Comparison of ENCODE assay signal across 1 cellular context in genomic region chr2:238203973-238204683, GRCh38.
A peak's percentile ranks its signal among the peaks of the same experiment; 100 is the strongest.
TF ChIP-seq lines count a peak whose summit lies in the region.

No MANE protein-coding gene starts in this region.

TF ChIP-seq in HepG2, 621 proteins besides CTCF, POLR2A, EP300 and RAD21 (continued from another document and continues in another):
- TF ChIP-seq, protein P1, sequence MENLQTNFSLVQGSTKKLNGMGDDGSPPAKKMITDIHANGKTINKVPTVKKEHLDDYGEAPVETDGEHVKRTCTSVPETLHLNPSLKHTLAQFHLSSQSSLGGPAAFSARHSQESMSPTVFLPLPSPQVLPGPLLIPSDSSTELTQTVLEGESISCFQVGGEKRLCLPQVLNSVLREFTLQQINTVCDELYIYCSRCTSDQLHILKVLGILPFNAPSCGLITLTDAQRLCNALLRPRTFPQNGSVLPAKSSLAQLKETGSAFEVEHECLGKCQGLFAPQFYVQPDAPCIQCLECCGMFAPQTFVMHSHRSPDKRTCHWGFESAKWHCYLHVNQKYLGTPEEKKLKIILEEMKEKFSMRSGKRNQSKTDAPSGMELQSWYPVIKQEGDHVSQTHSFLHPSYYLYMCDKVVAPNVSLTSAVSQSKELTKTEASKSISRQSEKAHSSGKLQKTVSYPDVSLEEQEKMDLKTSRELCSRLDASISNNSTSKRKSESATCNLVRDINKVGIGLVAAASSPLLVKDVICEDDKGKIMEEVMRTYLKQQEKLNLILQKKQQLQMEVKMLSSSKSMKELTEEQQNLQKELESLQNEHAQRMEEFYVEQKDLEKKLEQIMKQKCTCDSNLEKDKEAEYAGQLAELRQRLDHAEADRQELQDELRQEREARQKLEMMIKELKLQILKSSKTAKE (CRISPR knock-in tag; IDR thresholded peaks at IDR 0.05; ENCODE audit: borderline replicate concordance), result no peak
- TF ChIP-seq ZNF879 (CRISPR knock-in tag; IDR thresholded peaks at IDR 0.05) (0 out of 2 replicates have a peak, but pooled peaks have one; percentile 32), ZNF264 (CRISPR knock-in tag; IDR thresholded peaks at IDR 0.05) (no peak), TGIF2 (CRISPR knock-in tag; IDR thresholded peaks at IDR 0.05) (no peak), POLR2AphosphoS5 (IDR thresholded peaks at IDR 0.05; ENCODE audit: low read depth, low read length) (no peak), ZSCAN20 (CRISPR knock-in tag; IDR thresholded peaks at IDR 0.05; ENCODE audit: borderline replicate concordance) (no peak), ZFP36L1 (CRISPR knock-in tag; IDR thresholded peaks at IDR 0.05) (peak; percentile 78; the same call in 1 of the 2 replicates), PRDM10 (CRISPR knock-in tag; IDR thresholded peaks at IDR 0.05; ENCODE audit: low read depth) (no peak), ZBTB26 (CRISPR knock-in tag; IDR thresholded peaks at IDR 0.05; ENCODE audit: borderline replicate concordance) (peak; percentile 72; the same call in 1 of the 2 replicates), ZHX2 (IDR thresholded peaks at IDR 0.05; ENCODE audit: low read depth) (no peak), ZHX2 (CRISPR knock-in tag; IDR thresholded peaks at IDR 0.05; ENCODE audit: borderline replicate concordance) (no peak), SMARCC2 (IDR thresholded peaks at IDR 0.05) (no peak), ZNF354B (CRISPR knock-in tag; IDR thresholded peaks at IDR 0.05) (0 out of 2 replicates have a peak, but pooled peaks have one; percentile 24), ZGPAT (CRISPR knock-in tag; IDR thresholded peaks at IDR 0.05) (no peak), IKZF4 (CRISPR knock-in tag; IDR thresholded peaks at IDR 0.05; ENCODE audit: borderline replicate concordance, low read depth, not compliant biosample characterization) (no peak), ZNF546 (CRISPR knock-in tag; conservative IDR thresholded peaks at IDR 0.05) (no peak), E2F2 (CRISPR knock-in tag; IDR thresholded peaks at IDR 0.05; ENCODE audit: borderline replicate concordance) (no peak), NFE2L2 (IDR thresholded peaks at IDR 0.05; ENCODE audit: low read length) (no peak), HDAC2 (CRISPR knock-in tag; IDR thresholded peaks at IDR 0.05) (no peak)
- TF ChIP-seq, protein P2, sequence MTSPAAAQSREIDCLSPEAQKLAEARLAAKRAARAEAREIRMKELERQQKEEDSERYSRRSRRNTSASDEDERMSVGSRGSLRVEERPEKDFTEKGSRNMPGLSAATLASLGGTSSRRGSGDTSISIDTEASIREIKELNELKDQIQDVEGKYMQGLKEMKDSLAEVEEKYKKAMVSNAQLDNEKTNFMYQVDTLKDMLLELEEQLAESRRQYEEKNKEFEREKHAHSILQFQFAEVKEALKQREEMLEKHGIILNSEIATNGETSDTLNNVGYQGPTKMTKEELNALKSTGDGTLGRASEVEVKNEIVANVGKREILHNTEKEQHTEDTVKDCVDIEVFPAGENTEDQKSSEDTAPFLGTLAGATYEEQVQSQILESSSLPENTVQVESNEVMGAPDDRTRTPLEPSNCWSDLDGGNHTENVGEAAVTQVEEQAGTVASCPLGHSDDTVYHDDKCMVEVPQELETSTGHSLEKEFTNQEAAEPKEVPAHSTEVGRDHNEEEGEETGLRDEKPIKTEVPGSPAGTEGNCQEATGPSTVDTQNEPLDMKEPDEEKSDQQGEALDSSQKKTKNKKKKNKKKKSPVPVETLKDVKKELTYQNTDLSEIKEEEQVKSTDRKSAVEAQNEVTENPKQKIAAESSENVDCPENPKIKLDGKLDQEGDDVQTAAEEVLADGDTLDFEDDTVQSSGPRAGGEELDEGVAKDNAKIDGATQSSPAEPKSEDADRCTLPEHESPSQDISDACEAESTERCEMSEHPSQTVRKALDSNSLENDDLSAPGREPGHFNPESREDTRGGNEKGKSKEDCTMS (CRISPR knock-in tag; conservative IDR thresholded peaks at IDR 0.05), result no peak
- TF ChIP-seq, protein P3, sequence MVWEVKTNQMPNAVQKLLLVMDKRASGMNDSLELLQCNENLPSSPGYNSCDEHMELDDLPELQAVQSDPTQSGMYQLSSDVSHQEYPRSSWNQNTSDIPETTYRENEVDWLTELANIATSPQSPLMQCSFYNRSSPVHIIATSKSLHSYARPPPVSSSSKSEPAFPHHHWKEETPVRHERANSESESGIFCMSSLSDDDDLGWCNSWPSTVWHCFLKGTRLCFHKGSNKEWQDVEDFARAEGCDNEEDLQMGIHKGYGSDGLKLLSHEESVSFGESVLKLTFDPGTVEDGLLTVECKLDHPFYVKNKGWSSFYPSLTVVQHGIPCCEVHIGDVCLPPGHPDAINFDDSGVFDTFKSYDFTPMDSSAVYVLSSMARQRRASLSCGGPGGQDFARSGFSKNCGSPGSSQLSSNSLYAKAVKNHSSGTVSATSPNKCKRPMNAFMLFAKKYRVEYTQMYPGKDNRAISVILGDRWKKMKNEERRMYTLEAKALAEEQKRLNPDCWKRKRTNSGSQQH (CRISPR knock-in tag; IDR thresholded peaks at IDR 0.05; ENCODE audit: low read depth), result no peak
- TF ChIP-seq, protein P4, sequence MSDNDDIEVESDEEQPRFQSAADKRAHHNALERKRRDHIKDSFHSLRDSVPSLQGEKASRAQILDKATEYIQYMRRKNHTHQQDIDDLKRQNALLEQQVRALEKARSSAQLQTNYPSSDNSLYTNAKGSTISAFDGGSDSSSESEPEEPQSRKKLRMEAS (IDR thresholded peaks at IDR 0.05), result no peak
- TF ChIP-seq, protein P5, sequence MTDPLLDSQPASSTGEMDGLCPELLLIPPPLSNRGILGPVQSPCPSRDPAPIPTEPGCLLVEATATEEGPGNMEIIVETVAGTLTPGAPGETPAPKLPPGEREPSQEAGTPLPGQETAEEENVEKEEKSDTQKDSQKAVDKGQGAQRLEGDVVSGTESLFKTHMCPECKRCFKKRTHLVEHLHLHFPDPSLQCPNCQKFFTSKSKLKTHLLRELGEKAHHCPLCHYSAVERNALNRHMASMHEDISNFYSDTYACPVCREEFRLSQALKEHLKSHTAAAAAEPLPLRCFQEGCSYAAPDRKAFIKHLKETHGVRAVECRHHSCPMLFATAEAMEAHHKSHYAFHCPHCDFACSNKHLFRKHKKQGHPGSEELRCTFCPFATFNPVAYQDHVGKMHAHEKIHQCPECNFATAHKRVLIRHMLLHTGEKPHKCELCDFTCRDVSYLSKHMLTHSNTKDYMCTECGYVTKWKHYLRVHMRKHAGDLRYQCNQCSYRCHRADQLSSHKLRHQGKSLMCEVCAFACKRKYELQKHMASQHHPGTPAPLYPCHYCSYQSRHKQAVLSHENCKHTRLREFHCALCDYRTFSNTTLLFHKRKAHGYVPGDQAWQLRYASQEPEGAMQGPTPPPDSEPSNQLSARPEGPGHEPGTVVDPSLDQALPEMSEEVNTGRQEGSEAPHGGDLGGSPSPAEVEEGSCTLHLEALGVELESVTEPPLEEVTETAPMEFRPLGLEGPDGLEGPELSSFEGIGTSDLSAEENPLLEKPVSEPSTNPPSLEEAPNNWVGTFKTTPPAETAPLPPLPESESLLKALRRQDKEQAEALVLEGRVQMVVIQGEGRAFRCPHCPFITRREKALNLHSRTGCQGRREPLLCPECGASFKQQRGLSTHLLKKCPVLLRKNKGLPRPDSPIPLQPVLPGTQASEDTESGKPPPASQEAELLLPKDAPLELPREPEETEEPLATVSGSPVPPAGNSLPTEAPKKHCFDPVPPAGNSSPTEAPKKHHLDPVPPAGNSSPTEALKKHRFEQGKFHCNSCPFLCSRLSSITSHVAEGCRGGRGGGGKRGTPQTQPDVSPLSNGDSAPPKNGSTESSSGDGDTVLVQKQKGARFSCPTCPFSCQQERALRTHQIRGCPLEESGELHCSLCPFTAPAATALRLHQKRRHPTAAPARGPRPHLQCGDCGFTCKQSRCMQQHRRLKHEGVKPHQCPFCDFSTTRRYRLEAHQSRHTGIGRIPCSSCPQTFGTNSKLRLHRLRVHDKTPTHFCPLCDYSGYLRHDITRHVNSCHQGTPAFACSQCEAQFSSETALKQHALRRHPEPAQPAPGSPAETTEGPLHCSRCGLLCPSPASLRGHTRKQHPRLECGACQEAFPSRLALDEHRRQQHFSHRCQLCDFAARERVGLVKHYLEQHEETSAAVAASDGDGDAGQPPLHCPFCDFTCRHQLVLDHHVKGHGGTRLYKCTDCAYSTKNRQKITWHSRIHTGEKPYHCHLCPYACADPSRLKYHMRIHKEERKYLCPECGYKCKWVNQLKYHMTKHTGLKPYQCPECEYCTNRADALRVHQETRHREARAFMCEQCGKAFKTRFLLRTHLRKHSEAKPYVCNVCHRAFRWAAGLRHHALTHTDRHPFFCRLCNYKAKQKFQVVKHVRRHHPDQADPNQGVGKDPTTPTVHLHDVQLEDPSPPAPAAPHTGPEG (CRISPR knock-in tag; IDR thresholded peaks at IDR 0.05), result no peak
